ENCODE assay signal across 15 cellular contexts in the genomic region with DNA sequence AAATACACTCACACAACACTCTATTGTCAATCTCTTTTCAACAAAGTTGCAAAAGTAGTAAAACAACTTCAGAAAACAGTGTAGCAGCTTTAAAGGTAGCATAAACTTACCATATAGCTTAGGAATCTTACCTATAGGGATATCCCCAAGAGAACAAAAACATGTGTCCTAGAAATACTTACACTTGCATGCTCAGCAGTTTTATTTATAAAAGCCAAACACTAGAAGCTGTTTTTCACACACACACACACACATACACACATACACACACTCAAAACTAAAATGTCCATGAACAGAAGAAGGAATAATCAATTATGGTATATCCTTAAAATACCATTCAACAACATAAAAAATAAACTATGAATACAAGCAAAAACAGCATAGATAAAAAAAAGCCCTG. TPM values are rescaled to one million over a fixed set of nuclear protein-coding genes. Genes with fewer than 3 reads are reported as not detected.
DNase-seq lines count a peak whose midpoint lies in the region; ATAC-seq, FAIRE-seq and TF ChIP-seq lines count a peak whose summit lies in the region.
"Had no signal": no experiment of that assay in that cellular context is flagged by ENCODE, and none has a peak within 500 bp of the region (broad histone marks: within the 10 kb centered on the region; RNA-seq: fewer than 3 reads in every experiment).

No MANE protein-coding gene starts in this region.

- intact Hi-C loops in K562 (cut with micrococcal nuclease) (no loop called here), right cardiac atrium (cut with DNase I) (no loop called here)

- CTCF ChIA-PET in K562 (lab: Yijun Ruan, JAX; ENCODE audit: low intra/inter-chr PET ratio) = no interaction called here

- no peaks in the 10 kb centered on the region for H4K20me1 ChIP-seq in K562 (replicated peaks; ENCODE audit: control insufficient read depth, insufficient read depth, low read length)

- no peak for TF ChIP-seq RAD21 in K562 (CRISPR knock-in tag; conservative IDR thresholded peaks at IDR 0.05 in 1 of 2, IDR thresholded peaks at IDR 0.05 in 1 of 2)

- TF ChIP-seq EP300 in K562 (IDR thresholded peaks at IDR 0.05; ENCODE audit: low read length) = no peak

- POLR2A ChIA-PET in K562 (lab: Yijun Ruan, JAX) = no interaction called here

- H2AFZ ChIP-seq in K562 (ENCODE audit: low read depth, low read length) = no peak overlapping the region
- H2AFZ ChIP-seq: GM23248 had no signal

- TF ChIP-seq POLR2A in K562 (conservative IDR thresholded peaks at IDR 0.05) = no peak

- H3K27ac ChIP-seq in K562 (ENCODE audit: extremely low read depth, low read depth, low read length) (no peak overlapping the region), right cardiac atrium (ENCODE audit: low read length) (no peak overlapping the region)
- H3K27ac ChIP-seq: C4-2B, GM23248 had no signal

- H3K4me2 ChIP-seq in K562 (ENCODE audit: insufficient read depth, low read length) = no peak overlapping the region

- DNase-seq in D721Med (ENCODE audit: insufficient read length, low spot score) (no peak), K562 (ENCODE audit: extremely low read depth in 1 of 4, low spot score in 3 of 4) (no peak), right cardiac atrium (no peak)
- DNase-seq: ACHN; Caco-2; CD4-positive, alpha-beta T cell; DMS153; DMS79; GDM1; GM23248 had no signal

- in situ Hi-C loops in K562 (cut with MboI) = no loop called here

- FAIRE-seq in D721Med (lab: Jason Lieb, UNC) (peak; percentile 6), K562 (lab: Jason Lieb, UNC) (no peak)
- FAIRE-seq: GM12892, GM18507 had no signal

- H3K9me3 ChIP-seq in K562 (replicated peaks; ENCODE audit: control insufficient read depth, insufficient read depth, low read depth, low read length) (no peaks in the 10 kb centered on the region; the same call in 1 of the 2 replicates), right cardiac atrium (ENCODE audit: control insufficient read depth, low read length) (peaks cover 10% of the 10 kb centered on the region)

- no peak overlapping the region for H3K9ac ChIP-seq in K562 (ENCODE audit: insufficient read depth in 1 of 2, low read depth in 2 of 2, low read length in 2 of 2)
- H3K9ac ChIP-seq: GM23248 had no signal

- H3K4me1 ChIP-seq in K562 (replicated peaks in 1 of 2; ENCODE audit: control insufficient read depth in 2 of 2, insufficient read depth in 2 of 2, low read length in 2 of 2) (no peaks in the 10 kb centered on the region), right cardiac atrium (ENCODE audit: control insufficient read depth, insufficient read depth, low read length) (no peaks in the 10 kb centered on the region)
- H3K4me1 ChIP-seq: Caco-2, HAP-1 had no signal

- H3K27me3 ChIP-seq in K562 (ENCODE audit: control insufficient read depth in 2 of 2, insufficient read depth in 2 of 2, low read length in 2 of 2) (no peaks in the 10 kb centered on the region), right cardiac atrium (ENCODE audit: control insufficient read depth, insufficient read depth) (no peaks in the 10 kb centered on the region)

- BruUV-seq in K562 (replicated peaks; lab: Mats Ljungman, UMichigan) = no TSS peak

- H3K36me3 ChIP-seq in K562 (ENCODE audit: control insufficient read depth, insufficient read depth, low read length) = no peaks in the 10 kb centered on the region

- H3K9me1 ChIP-seq in K562 (ENCODE audit: control insufficient read depth, insufficient read depth, low read length) = no peaks in the 10 kb centered on the region

- ATAC-seq in K562 = no peak
- no peak for ATAC-seq in right cardiac atrium

- H3K79me2 ChIP-seq in K562 (ENCODE audit: control insufficient read depth, insufficient read depth, low read length) = no peaks in the 10 kb centered on the region

- no peak overlapping the region for H3K4me3 ChIP-seq in K562
- H3K4me3 ChIP-seq in right cardiac atrium (ENCODE audit: low read length) = no peak overlapping the region
- H3K4me3 ChIP-seq: GM23248, HAP-1 had no signal

- no peak for TF ChIP-seq CTCF in D721Med (IDR thresholded peaks at IDR 0.05; ENCODE audit: insufficient read depth, missing control alignments)
- TF ChIP-seq CTCF in K562 (IDR thresholded peaks at IDR 0.05 in 2 of 3, conservative IDR thresholded peaks at IDR 0.05 in 1 of 3; ENCODE audit: insufficient read depth in 2 of 3, low read depth in 1 of 3, low read length in 3 of 3) = no peak

RNA-seq across cellular contexts. Expression of gene ZNF773, which starts 11.7 kb away (rescaled TPM):
- total RNA-seq in K562 (2011; cell fraction: chromatin; rRNA removed; ENCODE audit: low replicate concordance) = 4.6 and 6.2 TPM in 2 replicates
- 4.7 and 5.4 TPM in 2 replicates for total RNA-seq in K562 (2011; cell fraction: nucleolus; rRNA removed)
- total RNA-seq in K562 (2011; cell fraction: nucleoplasm; rRNA removed) = 9.3 and 11.5 TPM in 2 replicates
- total RNA-seq in K562 (2014; rRNA removed) (under 0.01 TPM in 1 of 2 replicates, not detected in the other), K562 (2014; rRNA removed; fragmentation: Illumina TruSeq; extraction: Trizol) (0.35 and 0.58 TPM in 2 replicates), K562 (2015; rRNA removed; fragmentation: Illumina TruSeq; extraction: Trizol) (0.04 TPM in 1 of 2 replicates, not detected in the other), K562 (2021) (0.31 and 0.82 TPM in 2 replicates), right cardiac atrium (1 to 10 TPM; 5.7 to 7.6 (median 6.9) TPM)
- polyA plus RNA-seq in K562 (2011; rRNA removed) (0.87 and 2.0 TPM in 2 replicates), K562 (2014; fragmentation: Illumina TruSeq; extraction: Trizol) (0.31 and 0.66 TPM in 2 replicates), K562 (2014; fragmentation: Nextera tagmentation; extraction: Ambion mirVana) (under 1 TPM in 1 of 2 experiments, not detected in 1; 0.04 TPM), K562 (2014; rRNA removed) (0.30 and 0.35 TPM in 2 replicates), right cardiac atrium (3.8 TPM)
- 1.2 and 1.6 TPM in 2 replicates for polyA plus RNA-seq in K562 (2011; cell fraction: cytosol; rRNA removed)
- polyA plus RNA-seq in K562 (2011; cell fraction: nucleus; rRNA removed) = 4.4 and 13.2 TPM in 2 replicates
- polyA plus RNA-seq in K562 (2012) = 0.09 and 0.36 TPM in 2 replicates
- polyA minus RNA-seq in K562 (2011; rRNA and poly(A)+ RNA removed) = 0.48 and 1.9 TPM in 2 replicates
- polyA minus RNA-seq in K562 (2011; cell fraction: cytosol; rRNA and poly(A)+ RNA removed) = 1.5 TPM in 1 of 2 replicates, not detected in the other
- polyA minus RNA-seq in K562 (2011; cell fraction: nucleus; rRNA and poly(A)+ RNA removed) = 1.9 and 2.0 TPM in 2 replicates

RNA-seq across cellular contexts. Expression of gene ZNF549, which starts 15.7 kb away (rescaled TPM):
- 1.4 and 2.8 TPM in 2 replicates for total RNA-seq in K562 (2011; cell fraction: chromatin; rRNA removed; ENCODE audit: low replicate concordance)
- 1.0 and 1.6 TPM in 2 replicates for total RNA-seq in K562 (2011; cell fraction: nucleolus; rRNA removed)
- 1.3 and 1.4 TPM in 2 replicates for total RNA-seq in K562 (2011; cell fraction: nucleoplasm; rRNA removed)
- 0.16 and 0.18 TPM in 2 replicates for total RNA-seq in K562 (2014; rRNA removed)
- 0.29 and 0.48 TPM in 2 replicates for total RNA-seq in K562 (2014; rRNA removed; fragmentation: Illumina TruSeq; extraction: Trizol)
- total RNA-seq in K562 (2015; rRNA removed; fragmentation: Illumina TruSeq; extraction: Trizol) = 0.11 and 0.25 TPM in 2 replicates
- 0.22 TPM in 2 replicates for total RNA-seq in K562 (2021)
- 0.08 and 0.68 TPM in 2 replicates for polyA plus RNA-seq in K562 (2011; rRNA removed)
- polyA plus RNA-seq in K562 (2011; cell fraction: cytosol; rRNA removed) = 0.03 and 0.52 TPM in 2 replicates
- polyA plus RNA-seq in K562 (2011; cell fraction: nucleus; rRNA removed) = 0.50 TPM in 1 of 2 replicates, not detected in the other
- 0.21 and 0.37 TPM in 2 replicates for polyA plus RNA-seq in K562 (2012)
- polyA plus RNA-seq in K562 (2014; fragmentation: Illumina TruSeq; extraction: Trizol) = 0.25 and 0.29 TPM in 2 replicates
- polyA plus RNA-seq in K562 (2014; fragmentation: Nextera tagmentation; extraction: Ambion mirVana) = under 1 TPM; 0.03 to 0.14 TPM
- polyA plus RNA-seq in K562 (2014; rRNA removed) = 0.12 and 0.25 TPM in 2 replicates
- 0.03 and 1.1 TPM in 2 replicates for polyA minus RNA-seq in K562 (2011; rRNA and poly(A)+ RNA removed)
- polyA minus RNA-seq in K562 (2011; cell fraction: cytosol; rRNA and poly(A)+ RNA removed) = 0.48 TPM in 1 of 2 replicates, not detected in the other
- polyA minus RNA-seq in K562 (2011; cell fraction: nucleus; rRNA and poly(A)+ RNA removed) = 0.54 TPM in 1 of 2 replicates, not detected in the other
- total RNA-seq in right cardiac atrium = 1 to 10 TPM; 4.4 to 4.8 (median 4.5) TPM
- 2.0 TPM for polyA plus RNA-seq in right cardiac atrium
- total RNA-seq: HT-29 had no signal

RNA-seq across cellular contexts. Expression of gene ZNF419, which starts 23.9 kb away (rescaled TPM):
- 7.7 and 13.6 TPM in 2 replicates for total RNA-seq in K562 (2011; cell fraction: chromatin; rRNA removed; ENCODE audit: low replicate concordance)
- 7.6 and 8.3 TPM in 2 replicates for total RNA-seq in K562 (2011; cell fraction: nucleolus; rRNA removed)
- 9.8 and 12.7 TPM in 2 replicates for total RNA-seq in K562 (2011; cell fraction: nucleoplasm; rRNA removed)
- total RNA-seq in K562 (2014; rRNA removed) = 1.4 and 1.6 TPM in 2 replicates
- 1.8 and 2.3 TPM in 2 replicates for total RNA-seq in K562 (2014; rRNA removed; fragmentation: Illumina TruSeq; extraction: Trizol)
- total RNA-seq in K562 (2015; rRNA removed; fragmentation: Illumina TruSeq; extraction: Trizol) = 1.2 and 1.3 TPM in 2 replicates
- 1.5 TPM in 2 replicates for total RNA-seq in K562 (2021)
- polyA plus RNA-seq in K562 (2011; rRNA removed) = 1.7 and 5.4 TPM in 2 replicates
- 1.8 and 3.0 TPM in 2 replicates for polyA plus RNA-seq in K562 (2011; cell fraction: cytosol; rRNA removed)
- polyA plus RNA-seq in K562 (2011; cell fraction: nucleus; rRNA removed) = 5.5 and 15.2 TPM in 2 replicates
- polyA plus RNA-seq in K562 (2012) = 0.99 and 1.8 TPM in 2 replicates
- 1.3 TPM in 2 replicates for polyA plus RNA-seq in K562 (2014; fragmentation: Illumina TruSeq; extraction: Trizol)
- under 1 TPM; 0.07 to 0.50 TPM for polyA plus RNA-seq in K562 (2014; fragmentation: Nextera tagmentation; extraction: Ambion mirVana)
- 1.3 and 2.2 TPM in 2 replicates for polyA plus RNA-seq in K562 (2014; rRNA removed)
- 1.6 and 3.5 TPM in 2 replicates for polyA minus RNA-seq in K562 (2011; rRNA and poly(A)+ RNA removed)
- 1.2 TPM in 1 of 2 replicates, not detected in the other for polyA minus RNA-seq in K562 (2011; cell fraction: cytosol; rRNA and poly(A)+ RNA removed)
- polyA minus RNA-seq in K562 (2011; cell fraction: nucleus; rRNA and poly(A)+ RNA removed) = 3.4 and 6.3 TPM in 2 replicates
- total RNA-seq in right cardiac atrium = 10 to 100 TPM in 1 of 4 donors, 1 to 10 TPM in 3; 8.2 to 10.2 (median 8.9) TPM
- 6.7 TPM for polyA plus RNA-seq in right cardiac atrium

RNA-seq across cellular contexts. Expression of gene ZNF772, which starts 34.1 kb away (rescaled TPM):
- 4.5 and 6.0 TPM in 2 replicates for total RNA-seq in K562 (2011; cell fraction: chromatin; rRNA removed; ENCODE audit: low replicate concordance)
- 3.9 and 5.3 TPM in 2 replicates for total RNA-seq in K562 (2011; cell fraction: nucleolus; rRNA removed)
- total RNA-seq in K562 (2011; cell fraction: nucleoplasm; rRNA removed) = 5.0 and 5.3 TPM in 2 replicates
- total RNA-seq in K562 (2014; rRNA removed) (0.98 and 1.6 TPM in 2 replicates), K562 (2014; rRNA removed; fragmentation: Illumina TruSeq; extraction: Trizol) (1.3 and 2.0 TPM in 2 replicates), K562 (2015; rRNA removed; fragmentation: Illumina TruSeq; extraction: Trizol) (1.1 and 1.4 TPM in 2 replicates), K562 (2021) (1.2 and 1.3 TPM in 2 replicates), right cardiac atrium (10 to 100 TPM; 19.7 to 23.5 (median 21.1) TPM)
- polyA plus RNA-seq in K562 (2011; rRNA removed) (0.70 and 1.9 TPM in 2 replicates), K562 (2014; fragmentation: Illumina TruSeq; extraction: Trizol) (0.77 and 1.1 TPM in 2 replicates), K562 (2014; fragmentation: Nextera tagmentation; extraction: Ambion mirVana) (under 1 TPM; 0.13 to 0.21 TPM), K562 (2014; rRNA removed) (0.28 and 0.51 TPM in 2 replicates), right cardiac atrium (5.3 TPM)
- polyA plus RNA-seq in K562 (2011; cell fraction: cytosol; rRNA removed) = 0.71 and 0.89 TPM in 2 replicates
- 0.88 and 1.6 TPM in 2 replicates for polyA plus RNA-seq in K562 (2011; cell fraction: nucleus; rRNA removed)
- 0.62 and 0.73 TPM in 2 replicates for polyA plus RNA-seq in K562 (2012)
- 1.8 and 4.8 TPM in 2 replicates for polyA minus RNA-seq in K562 (2011; rRNA and poly(A)+ RNA removed)
- 0.46 and 1.5 TPM in 2 replicates for polyA minus RNA-seq in K562 (2011; cell fraction: cytosol; rRNA and poly(A)+ RNA removed)
- polyA minus RNA-seq in K562 (2011; cell fraction: nucleus; rRNA and poly(A)+ RNA removed) = 2.1 and 4.8 TPM in 2 replicates

RNA-seq across cellular contexts. Expression of gene ZNF550, which starts 48.2 kb away (rescaled TPM):
- total RNA-seq in K562 (2011; cell fraction: chromatin; rRNA removed; ENCODE audit: low replicate concordance) = 26.0 and 36.4 TPM in 2 replicates
- total RNA-seq in K562 (2011; cell fraction: nucleolus; rRNA removed) = 29.0 and 29.5 TPM in 2 replicates
- total RNA-seq in K562 (2011; cell fraction: nucleoplasm; rRNA removed) = 17.0 and 21.4 TPM in 2 replicates
- total RNA-seq in K562 (2014; rRNA removed) = 3.9 and 5.0 TPM in 2 replicates
- total RNA-seq in K562 (2014; rRNA removed; fragmentation: Illumina TruSeq; extraction: Trizol) = 5.1 and 6.4 TPM in 2 replicates
- 3.5 TPM in 2 replicates for total RNA-seq in K562 (2015; rRNA removed; fragmentation: Illumina TruSeq; extraction: Trizol)
- total RNA-seq in K562 (2021) = 4.8 and 5.2 TPM in 2 replicates
- polyA plus RNA-seq in K562 (2011; rRNA removed) = 11.8 and 12.8 TPM in 2 replicates
- polyA plus RNA-seq in K562 (2011; cell fraction: cytosol; rRNA removed) = 3.4 and 6.3 TPM in 2 replicates
- 12.8 and 16.3 TPM in 2 replicates for polyA plus RNA-seq in K562 (2011; cell fraction: nucleus; rRNA removed)
- 3.1 and 3.2 TPM in 2 replicates for polyA plus RNA-seq in K562 (2012)
- polyA plus RNA-seq in K562 (2014; fragmentation: Illumina TruSeq; extraction: Trizol) = 4.4 and 4.6 TPM in 2 replicates
- 1 to 10 TPM; 1.6 to 1.7 TPM for polyA plus RNA-seq in K562 (2014; fragmentation: Nextera tagmentation; extraction: Ambion mirVana)
- 4.3 and 5.0 TPM in 2 replicates for polyA plus RNA-seq in K562 (2014; rRNA removed)
- 15.3 and 17.1 TPM in 2 replicates for polyA minus RNA-seq in K562 (2011; rRNA and poly(A)+ RNA removed)
- polyA minus RNA-seq in K562 (2011; cell fraction: cytosol; rRNA and poly(A)+ RNA removed) = 4.3 and 5.9 TPM in 2 replicates
- polyA minus RNA-seq in K562 (2011; cell fraction: nucleus; rRNA and poly(A)+ RNA removed) = 10.9 and 17.0 TPM in 2 replicates
- 1 to 10 TPM; 6.7 to 9.5 (median 7.9) TPM for total RNA-seq in right cardiac atrium
- polyA plus RNA-seq in right cardiac atrium = 3.1 TPM
